ENCODE assay signal across 30 cellular contexts in the genomic region with DNA sequence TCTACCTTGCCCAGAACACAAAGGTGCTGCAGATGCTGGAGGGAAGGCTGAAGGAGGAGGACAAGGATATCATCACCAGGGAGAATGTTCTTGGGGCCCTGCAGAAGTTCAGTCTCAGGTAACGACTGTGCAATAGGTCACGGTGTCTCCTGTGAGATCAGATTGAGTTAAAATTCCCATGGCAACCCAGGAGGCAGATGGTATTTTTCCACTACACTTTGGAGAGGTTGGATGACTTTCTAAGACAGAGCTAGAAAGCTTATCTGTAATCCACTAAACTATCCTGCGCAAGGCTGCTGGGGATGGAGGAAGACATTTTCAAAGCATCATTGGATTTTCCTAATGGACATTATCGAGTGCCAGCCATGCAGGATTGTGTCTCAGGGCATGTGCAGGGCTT.
"Had no signal": no experiment of that assay in that cellular context is flagged by ENCODE, and none has a peak within 500 bp of the region (broad histone marks: within the 10 kb centered on the region; RNA-seq: fewer than 3 reads in every experiment).

No MANE protein-coding gene starts in this region.

- H3K4me1 ChIP-seq: colonic mucosa, esophagus muscularis mucosa, foreskin keratinocyte, gastroesophageal sphincter, heart right ventricle, lower lobe of right lung, right lobe of liver had no signal

- H3K36me3 ChIP-seq: colonic mucosa, neutrophil, right lobe of liver had no signal

- H3K27me3 Mint-ChIP-seq: central memory CD8-positive, alpha-beta T cell; dendritic cell treated with granulocyte-macrophage colony-stimulating factor and Interleukin-4, amounts not matched to agents 40 ng/mL and 50 ng/mL, for 4 days; naive thymus-derived CD8-positive, alpha-beta T cell; progenitor cell of endocrine pancreas; stimulated activated naive B cell treated with anti-CD40 and anti-IgM and Interleukin-4, amounts not matched to agents 10 μg/mL and 1 μg/mL and 100 μg/mL, for 72 hours; stimulated activated naive CD8-positive, alpha-beta T cell treated with anti-CD3 and anti-CD28 coated beads, Interleukin-15, Interleukin-2, amounts not matched to agents 100 ng/mL and 50 ng/mL, for 24 hours; type B pancreatic cell had no signal

- DNase-seq: colonic mucosa; effector CD8-positive, alpha-beta T cell; endodermal cell; foreskin keratinocyte; glutamatergic neuron; heart right ventricle; hippocampal formation; kidney glomerular epithelial cell; left colon; left ventricle myocardium superior; lower lobe of right lung; mucosa of descending colon; naive thymus-derived CD8-positive, alpha-beta T cell; pancreas; right lobe of liver; small intestine; stimulated activated CD4-positive, alpha-beta T cell treated with anti-CD3 and anti-CD28 coated beads, Interleukin-15, amount 100 ng/mL, for 24 hours; stimulated activated CD4-positive, alpha-beta T cell treated with anti-CD3 and anti-CD28 coated beads, Interleukin-2, amount 100 ng/mL, for 48 hours; stimulated activated naive B cell treated with anti-CD40 and anti-IgM and Interleukin-4, amounts not matched to agents 10 μg/mL and 1 μg/mL and 100 μg/mL, for 72 hours had no signal

- H3K4me3 Mint-ChIP-seq: central memory CD8-positive, alpha-beta T cell; dendritic cell treated with granulocyte-macrophage colony-stimulating factor and Interleukin-4, amounts not matched to agents 40 ng/mL and 50 ng/mL, for 4 days; endodermal cell; memory B cell; mesothelial cell of epicardium; naive thymus-derived CD8-positive, alpha-beta T cell; stimulated activated naive B cell treated with anti-CD40 and anti-IgM and Interleukin-4, amounts not matched to agents 10 μg/mL and 1 μg/mL and 100 μg/mL, for 72 hours; stimulated activated naive CD8-positive, alpha-beta T cell treated with anti-CD3 and anti-CD28 coated beads, Interleukin-15, Interleukin-2, amounts not matched to agents 100 ng/mL and 50 ng/mL, for 24 hours; type B pancreatic cell had no signal

- H3K4me1 Mint-ChIP-seq: central memory CD8-positive, alpha-beta T cell; naive thymus-derived CD8-positive, alpha-beta T cell had no signal

- H3K9me3 Mint-ChIP-seq: central memory CD8-positive, alpha-beta T cell; dendritic cell treated with granulocyte-macrophage colony-stimulating factor and Interleukin-4, amounts not matched to agents 40 ng/mL and 50 ng/mL, for 4 days; endodermal cell; memory B cell; mesothelial cell of epicardium; naive thymus-derived CD8-positive, alpha-beta T cell; stimulated activated naive B cell treated with anti-CD40 and anti-IgM and Interleukin-4, amounts not matched to agents 10 μg/mL and 1 μg/mL and 100 μg/mL, for 72 hours; stimulated activated naive CD8-positive, alpha-beta T cell treated with anti-CD3 and anti-CD28 coated beads, Interleukin-15, Interleukin-2, amounts not matched to agents 100 ng/mL and 50 ng/mL, for 24 hours; type B pancreatic cell had no signal

- H3K9me3 ChIP-seq: colonic mucosa, esophagus muscularis mucosa, gastroesophageal sphincter, heart right ventricle, lower lobe of right lung, mucosa of descending colon, neutrophil, pancreas, right lobe of liver, thoracic aorta had no signal

- H3K27ac ChIP-seq: colonic mucosa, esophagus muscularis mucosa, foreskin keratinocyte, gastroesophageal sphincter, heart right ventricle, lower lobe of right lung, neutrophil, pancreas, right lobe of liver, thoracic aorta had no signal

- H3K27ac Mint-ChIP-seq: dendritic cell treated with granulocyte-macrophage colony-stimulating factor and Interleukin-4, amounts not matched to agents 40 ng/mL and 50 ng/mL, for 4 days; endodermal cell; memory B cell; mesothelial cell of epicardium; naive thymus-derived CD8-positive, alpha-beta T cell; progenitor cell of endocrine pancreas; stimulated activated naive B cell treated with anti-CD40 and anti-IgM and Interleukin-4, amounts not matched to agents 10 μg/mL and 1 μg/mL and 100 μg/mL, for 72 hours; stimulated activated naive CD8-positive, alpha-beta T cell treated with anti-CD3 and anti-CD28 coated beads, Interleukin-15, Interleukin-2, amounts not matched to agents 100 ng/mL and 50 ng/mL, for 24 hours; type B pancreatic cell had no signal

- H3K4me3 ChIP-seq: colonic mucosa, esophagus muscularis mucosa, gastroesophageal sphincter, heart right ventricle, lower lobe of right lung, mucosa of descending colon, pancreas, right lobe of liver, thoracic aorta had no signal

- H3K27me3 ChIP-seq: colonic mucosa, esophagus muscularis mucosa, foreskin keratinocyte, gastroesophageal sphincter, heart right ventricle, neutrophil, pancreas, right lobe of liver had no signal

- ATAC-seq: foreskin keratinocyte; gastroesophageal sphincter; heart right ventricle; left colon; left ventricle myocardium superior; lower lobe of right lung; mucosa of descending colon; naive thymus-derived CD8-positive, alpha-beta T cell; pancreas; right lobe of liver; stimulated activated naive B cell treated with anti-CD40 and anti-IgM and Interleukin-4, amounts not matched to agents 10 μg/mL and 1 μg/mL and 100 μg/mL, for 72 hours had no signal
